In genomic region chr1:111958911-111959310, GRCh38 we compare ENCODE assay signal across 24 cellular contexts. TPM values are rescaled to one million over a fixed set of nuclear protein-coding genes. Genes with fewer than 3 reads are reported as not detected.
DNase-seq lines count a peak whose midpoint lies in the region; ATAC-seq and TF ChIP-seq lines count a peak whose summit lies in the region.
"Had no signal": no experiment of that assay in that cellular context is flagged by ENCODE, and none has a peak within 500 bp of the region (broad histone marks: within the 10 kb centered on the region; RNA-seq: fewer than 3 reads in every experiment).

No MANE protein-coding gene starts in this region.

- POLR2A ChIA-PET in activated CD4-positive, alpha-beta memory T cell treated with anti-CD3 and anti-CD28 coated beads, Interleukin-2, amount 10 ng/mL, durations not matched to agents 7 days and 5 days (lab: Charles Lee) = no interaction called here

- in situ Hi-C loops in GM13977 (cut with MboI; ENCODE audit: low pct_unique_long_range_greater_than_20kb, low sequenced_read_pairs, unreplicated experiment) = no loop called here

- 46 to 62% methylated on average over 4 of the region's 4 CpGs for WGBS in heart right ventricle, 2 donors

- intact Hi-C loops in heart right ventricle (cut with DNase I) (no loop called here), cardiac septum (cut with DNase I) (loop anchor here (5.0 kb wide), 1 partner anchor 52 kb away; no protein-coding TSS in a partner anchor)

- H3K36me3 ChIP-seq in heart right ventricle (no peaks in the 10 kb centered on the region), muscle layer of colon (ENCODE audit: insufficient read depth, low read length) (no peaks in the 10 kb centered on the region)
- H3K36me3 ChIP-seq: SJCRH30 had no signal

- H3K36me3 Mint-ChIP-seq in activated CD4-positive, alpha-beta memory T cell treated with anti-CD3 and anti-CD28 coated beads, Interleukin-2, amount 10 ng/mL, durations not matched to agents 7 days and 5 days (ENCODE audit: low read depth) = no peaks in the 10 kb centered on the region
- H3K36me3 Mint-ChIP-seq: CD8-positive, alpha-beta memory T cell had no signal

- DNase-seq in DMS 273 (lab: John Stamatoyannopoulos, UW; ENCODE audit: unreplicated experiment) (peak; percentile 13), DMS 273 treated with DMSO at 0.1 percent for 48 hours (lab: John Stamatoyannopoulos, UW) (no peak), heart right ventricle (no peak), cardiac septum (ENCODE audit: low spot score) (no peak), GM13977 (ENCODE audit: low spot score) (no peak)
- DNase-seq in activated CD4-positive, alpha-beta memory T cell treated with anti-CD3 and anti-CD28 coated beads, Interleukin-2, amount 10 ng/mL, durations not matched to agents 7 days and 5 days = no peak
- DNase-seq: ACHN; AML-193; Calu3; CD8-positive, alpha-beta memory T cell; EL; GF-D8; KG1; NCI-H1105 treated with DMSO at 0.1 percent for 48 hours; NCI-H187 treated with DMSO at 0.1 percent for 48 hours; NCI-H226; NCI-H510A treated with DMSO at 0.1 percent for 48 hours; NCI-H748 treated with DMSO at 0.1 percent for 48 hours had no signal

- no peaks in the 10 kb centered on the region for H3K4me1 Mint-ChIP-seq in activated CD4-positive, alpha-beta memory T cell treated with anti-CD3 and anti-CD28 coated beads, Interleukin-2, amount 10 ng/mL, durations not matched to agents 7 days and 5 days
- H3K4me1 Mint-ChIP-seq: CD8-positive, alpha-beta memory T cell had no signal

- peak overlapping the region in 4 of 10 donors; percentile 20 to 44 (median 30) for H3K27ac ChIP-seq in heart right ventricle
- H3K27ac ChIP-seq in muscle layer of colon (ENCODE audit: low read depth, low read length) = peak overlapping the region; percentile 44
- H3K27ac ChIP-seq: 22Rv1, C4-2B, SJCRH30 had no signal

- H3K9ac ChIP-seq in muscle layer of colon (ENCODE audit: low read length) = no peak overlapping the region

- no peaks in the 10 kb centered on the region for H3K9me3 Mint-ChIP-seq in activated CD4-positive, alpha-beta memory T cell treated with anti-CD3 and anti-CD28 coated beads, Interleukin-2, amount 10 ng/mL, durations not matched to agents 7 days and 5 days
- H3K9me3 Mint-ChIP-seq: CD8-positive, alpha-beta memory T cell had no signal

- H3K4me3 Mint-ChIP-seq in activated CD4-positive, alpha-beta memory T cell treated with anti-CD3 and anti-CD28 coated beads, Interleukin-2, amount 10 ng/mL, durations not matched to agents 7 days and 5 days = no peak overlapping the region
- H3K4me3 Mint-ChIP-seq: CD8-positive, alpha-beta memory T cell had no signal

- H3K4me3 ChIP-seq in heart right ventricle (no peak overlapping the region), muscle layer of colon (ENCODE audit: low read depth in 1 of 2, low read length in 2 of 2) (no peak overlapping the region)
- H3K4me3 ChIP-seq: SJCRH30 had no signal

- TF ChIP-seq CTCF in heart right ventricle (IDR thresholded peaks at IDR 0.05) (no peak), GM13977 (IDR thresholded peaks at IDR 0.05; ENCODE audit: extremely low read depth, insufficient read depth, missing control alignments) (no peak)

- peaks cover 0 to 7% (median 0%) of the 10 kb centered on the region in 7 donors for H3K27me3 ChIP-seq in heart right ventricle
- no peaks in the 10 kb centered on the region for H3K27me3 ChIP-seq in muscle layer of colon (ENCODE audit: control insufficient read depth in 1 of 2, insufficient read depth in 2 of 2, low read length in 2 of 2)
- H3K27me3 ChIP-seq: SJCRH30 had no signal

- H3K27me3 Mint-ChIP-seq in activated CD4-positive, alpha-beta memory T cell treated with anti-CD3 and anti-CD28 coated beads, Interleukin-2, amount 10 ng/mL, durations not matched to agents 7 days and 5 days = peaks cover 5% of the 10 kb centered on the region

- H3K27ac Mint-ChIP-seq in activated CD4-positive, alpha-beta memory T cell treated with anti-CD3 and anti-CD28 coated beads, Interleukin-2, amount 10 ng/mL, durations not matched to agents 7 days and 5 days = no peak overlapping the region
- H3K27ac Mint-ChIP-seq: CD8-positive, alpha-beta memory T cell had no signal

- CTCF ChIA-PET in activated CD4-positive, alpha-beta memory T cell treated with anti-CD3 and anti-CD28 coated beads, Interleukin-2, amount 10 ng/mL, durations not matched to agents 7 days and 5 days (lab: Charles Lee) = no interaction called here

- H3K4me1 ChIP-seq in heart right ventricle (peaks cover 0 to 63% (median 38%) of the 10 kb centered on the region in 9 donors), muscle layer of colon (ENCODE audit: insufficient read depth, low read length) (peaks cover 41% of the 10 kb centered on the region)
- H3K4me1 ChIP-seq: SJCRH30 had no signal

- ATAC-seq in heart right ventricle = peak in 5 of 8 donors; percentile 16 to 74 (median 53)
- ATAC-seq in GM18909 (IDR thresholded peaks at IDR 0.05; ENCODE audit: poor library complexity, unreplicated experiment) = no peak
- ATAC-seq: Panc1 had no signal

- no peaks in the 10 kb centered on the region for H3K9me3 ChIP-seq in heart right ventricle
- H3K9me3 ChIP-seq in muscle layer of colon (ENCODE audit: low read length) = no peaks in the 10 kb centered on the region
- H3K9me3 ChIP-seq: SJCRH30 had no signal

RNA-seq across cellular contexts. Expression of gene KCND3, which starts 30.6 kb away (rescaled TPM):
- total RNA-seq in heart right ventricle = 10 to 100 TPM in 9 of 10 donors, 1 to 10 TPM in 1; 9.9 to 24.7 (median 15.9) TPM
- 1 to 10 TPM; 3.5 to 8.0 TPM for polyA plus RNA-seq in heart right ventricle
- total RNA-seq in cardiac septum = 14.2 TPM
- total RNA-seq in activated CD4-positive, alpha-beta memory T cell treated with anti-CD3 and anti-CD28 coated beads, Interleukin-2, amount 10 ng/mL, durations not matched to agents 7 days and 5 days = not detected
- total RNA-seq: CD8-positive, alpha-beta memory T cell had no signal
- polyA plus RNA-seq: CD8-positive, alpha-beta memory T cell had no signal

Comparison
In these comparisons a context has a peak if more than half of its experiments do, and no peak if none do; other contexts are left out.
1. RNA of gene KCND3, which starts 30.6 kb away (total RNA-seq): 9.9 to 24.7 TPM in heart right ventricle and 14.2 TPM in cardiac septum (single experiment); not detected in activated CD4-positive, alpha-beta memory T cell treated with anti-CD3 and anti-CD28 coated beads, Interleukin-2, amount 10 ng/mL, durations not matched to agents 7 days and 5 days; every median in the first group is over 10 times any median in the second.